In the genomic region with DNA sequence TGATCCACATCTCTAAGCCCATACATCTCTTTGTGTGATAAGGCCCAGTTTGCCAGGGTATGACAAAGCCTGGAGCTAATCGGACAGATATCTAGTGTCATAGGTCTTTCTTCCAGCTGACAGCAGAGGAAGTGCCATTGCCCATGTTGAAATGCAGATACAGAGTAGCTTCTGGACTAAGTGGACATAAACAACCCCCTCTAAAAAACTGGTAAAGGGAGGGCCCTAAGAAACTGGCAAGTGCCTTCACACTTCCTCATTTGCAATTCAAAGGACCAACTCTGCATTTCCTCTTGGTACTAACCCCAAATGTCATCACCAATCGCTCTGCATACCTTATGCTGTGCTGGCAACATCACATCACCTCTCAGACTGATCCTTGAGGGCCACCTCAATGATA, we compare ENCODE assay signal across 9 cellular contexts. TPM values are rescaled to one million over a fixed set of nuclear protein-coding genes. Genes with fewer than 3 reads are reported as not detected.
A peak's percentile ranks its signal among the peaks of the same experiment; 100 is the strongest.
DNase-seq lines count a peak whose midpoint lies in the region; ATAC-seq and TF ChIP-seq lines count a peak whose summit lies in the region.
"Had no signal": no experiment of that assay in that cellular context is flagged by ENCODE, and none has a peak within 500 bp of the region (broad histone marks: within the 10 kb centered on the region; RNA-seq: fewer than 3 reads in every experiment).

No MANE protein-coding gene starts in this region.

- ATAC-seq in HG03135 (IDR thresholded peaks at IDR 0.05; ENCODE audit: unreplicated experiment) (peak; percentile 76), T-helper 17 cell (peak; percentile 64)
- ATAC-seq in stimulated activated memory B cell treated with anti-CD40 and anti-IgM and Interleukin-4, amounts not matched to agents 10 μg/mL and 1 μg/mL and 100 μg/mL, for 72 hours = peak; percentile 85

- no peak overlapping the region for H3K4me3 ChIP-seq in BE2C (ENCODE audit: low read depth, low read length)
- H3K4me3 ChIP-seq: thoracic aorta had no signal

- H3K4me3 Mint-ChIP-seq in activated CD4-positive, alpha-beta T cell treated with anti-CD3 and anti-CD28 coated beads, Interleukin-2, amount 10 ng/mL, durations not matched to agents 24 days and 14 days = peak overlapping the region; percentile 50
- H3K4me3 Mint-ChIP-seq in T-helper 17 cell = no peak overlapping the region
- H3K4me3 Mint-ChIP-seq in stimulated activated memory B cell treated with anti-CD40 and anti-IgM and Interleukin-4, amounts not matched to agents 10 μg/mL and 1 μg/mL and 100 μg/mL, for 72 hours = no peak overlapping the region

- H3K27ac Mint-ChIP-seq in activated CD4-positive, alpha-beta T cell treated with anti-CD3 and anti-CD28 coated beads, Interleukin-2, amount 10 ng/mL, durations not matched to agents 24 days and 14 days = peak overlapping the region; percentile 62
- H3K27ac Mint-ChIP-seq in T-helper 17 cell = peak overlapping the region; percentile 37
- H3K27ac Mint-ChIP-seq in stimulated activated memory B cell treated with anti-CD40 and anti-IgM and Interleukin-4, amounts not matched to agents 10 μg/mL and 1 μg/mL and 100 μg/mL, for 72 hours = peak overlapping the region; percentile 65

- H3K36me3 Mint-ChIP-seq in activated CD4-positive, alpha-beta T cell treated with anti-CD3 and anti-CD28 coated beads, Interleukin-2, amount 10 ng/mL, durations not matched to agents 24 days and 14 days (ENCODE audit: low read depth) = peaks cover 20% of the 10 kb centered on the region
- H3K36me3 Mint-ChIP-seq in T-helper 17 cell (ENCODE audit: low read depth) = no peaks in the 10 kb centered on the region
- peaks cover 4% of the 10 kb centered on the region for H3K36me3 Mint-ChIP-seq in stimulated activated memory B cell treated with anti-CD40 and anti-IgM and Interleukin-4, amounts not matched to agents 10 μg/mL and 1 μg/mL and 100 μg/mL, for 72 hours

- no peaks in the 10 kb centered on the region for H3K27me3 ChIP-seq in BE2C

- no peak for TF ChIP-seq CTCF in BE2C (IDR thresholded peaks at IDR 0.05; ENCODE audit: low read depth, low read length)

- intact Hi-C loops in activated CD4-positive, alpha-beta T cell treated with anti-CD3 and anti-CD28 coated beads, Interleukin-2, amount 10 ng/mL, durations not matched to agents 24 days and 14 days (cut with micrococcal nuclease) = loop anchor here (2.0 to 10.0 kb wide), 2 partner anchors 13 to 165 kb away; no protein-coding TSS in a partner anchor

- no peaks in the 10 kb centered on the region for H3K4me1 ChIP-seq in BE2C

- no peaks in the 10 kb centered on the region for H3K9me3 ChIP-seq in T-helper 17 cell (ENCODE audit: control insufficient read depth, low read length, poor library complexity, severe bottlenecking)
- H3K9me3 ChIP-seq in BE2C = no peaks in the 10 kb centered on the region
- H3K9me3 ChIP-seq: thoracic aorta had no signal

- DNase-seq in activated CD4-positive, alpha-beta T cell treated with anti-CD3 and anti-CD28 coated beads, Interleukin-2, amount 10 ng/mL, durations not matched to agents 24 days and 14 days = peak; percentile 60
- DNase-seq in activated CD4-positive, alpha-beta T cell treated with anti-CD3 and anti-CD28 coated beads for 1 hour = no peak
- DNase-seq in T-helper 17 cell = no peak
- no peak for DNase-seq in BE2C
- no peak for DNase-seq in OCI-M2 (lab: John Stamatoyannopoulos, UW; ENCODE audit: unreplicated experiment)
- no peak for DNase-seq in hypothalamus (lab: John Stamatoyannopoulos, UW)

- H3K9me3 Mint-ChIP-seq in activated CD4-positive, alpha-beta T cell treated with anti-CD3 and anti-CD28 coated beads, Interleukin-2, amount 10 ng/mL, durations not matched to agents 24 days and 14 days = no peaks in the 10 kb centered on the region
- no peaks in the 10 kb centered on the region for H3K9me3 Mint-ChIP-seq in stimulated activated memory B cell treated with anti-CD40 and anti-IgM and Interleukin-4, amounts not matched to agents 10 μg/mL and 1 μg/mL and 100 μg/mL, for 72 hours

- H3K36me3 ChIP-seq in BE2C = no peaks in the 10 kb centered on the region
- H3K36me3 ChIP-seq: thoracic aorta had no signal

- no peaks in the 10 kb centered on the region for H3K27me3 Mint-ChIP-seq in activated CD4-positive, alpha-beta T cell treated with anti-CD3 and anti-CD28 coated beads, Interleukin-2, amount 10 ng/mL, durations not matched to agents 24 days and 14 days
- H3K27me3 Mint-ChIP-seq in T-helper 17 cell = no peaks in the 10 kb centered on the region
- no peaks in the 10 kb centered on the region for H3K27me3 Mint-ChIP-seq in stimulated activated memory B cell treated with anti-CD40 and anti-IgM and Interleukin-4, amounts not matched to agents 10 μg/mL and 1 μg/mL and 100 μg/mL, for 72 hours

- H3K4me1 Mint-ChIP-seq in activated CD4-positive, alpha-beta T cell treated with anti-CD3 and anti-CD28 coated beads, Interleukin-2, amount 10 ng/mL, durations not matched to agents 24 days and 14 days = peaks cover 39% of the 10 kb centered on the region
- peaks cover 25% of the 10 kb centered on the region for H3K4me1 Mint-ChIP-seq in T-helper 17 cell
- H3K4me1 Mint-ChIP-seq in stimulated activated memory B cell treated with anti-CD40 and anti-IgM and Interleukin-4, amounts not matched to agents 10 μg/mL and 1 μg/mL and 100 μg/mL, for 72 hours = peaks cover 22% of the 10 kb centered on the region

RNA-seq across cellular contexts. Expression of gene ARHGEF6, which starts 20.8 kb away (rescaled TPM):
- total RNA-seq in activated CD4-positive, alpha-beta T cell treated with anti-CD3 and anti-CD28 coated beads, Interleukin-2, amount 10 ng/mL, durations not matched to agents 24 days and 14 days = 37.4 and 38.0 TPM in 2 replicates
- total RNA-seq in T-helper 17 cell = 10 to 100 TPM; 68.6 to 70.7 TPM
- 3.0 TPM for polyA plus RNA-seq in BE2C (2012; ENCODE audit: insufficient read depth, insufficient read length, low read depth)
